1 cellular context compared by ENCODE assay signal in the genomic region with DNA sequence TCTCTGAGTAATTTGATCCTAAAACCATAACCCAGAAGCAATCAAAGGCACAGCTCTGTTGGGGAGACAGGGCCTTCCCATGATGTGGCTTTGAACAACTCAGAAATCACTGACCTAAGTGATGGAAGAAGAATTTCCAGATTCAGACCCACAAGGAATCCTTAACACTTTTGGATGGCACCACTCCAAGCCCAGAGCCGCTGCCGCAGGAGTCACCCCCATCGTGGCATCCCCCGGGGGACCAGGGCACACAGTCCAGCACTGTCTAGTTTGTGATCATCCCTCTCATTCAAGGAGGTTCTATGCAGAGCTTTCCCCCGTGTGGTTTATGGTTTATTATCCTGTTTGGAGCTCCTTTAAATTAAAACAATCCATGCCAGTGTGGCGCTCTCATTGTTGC.
TF ChIP-seq lines count a peak whose summit lies in the region.

No MANE protein-coding gene starts in this region.

TF ChIP-seq in GM23338, 12 proteins besides CTCF, POLR2A, EP300 and RAD21 (continued from another document):
- TF ChIP-seq, protein P1, sequence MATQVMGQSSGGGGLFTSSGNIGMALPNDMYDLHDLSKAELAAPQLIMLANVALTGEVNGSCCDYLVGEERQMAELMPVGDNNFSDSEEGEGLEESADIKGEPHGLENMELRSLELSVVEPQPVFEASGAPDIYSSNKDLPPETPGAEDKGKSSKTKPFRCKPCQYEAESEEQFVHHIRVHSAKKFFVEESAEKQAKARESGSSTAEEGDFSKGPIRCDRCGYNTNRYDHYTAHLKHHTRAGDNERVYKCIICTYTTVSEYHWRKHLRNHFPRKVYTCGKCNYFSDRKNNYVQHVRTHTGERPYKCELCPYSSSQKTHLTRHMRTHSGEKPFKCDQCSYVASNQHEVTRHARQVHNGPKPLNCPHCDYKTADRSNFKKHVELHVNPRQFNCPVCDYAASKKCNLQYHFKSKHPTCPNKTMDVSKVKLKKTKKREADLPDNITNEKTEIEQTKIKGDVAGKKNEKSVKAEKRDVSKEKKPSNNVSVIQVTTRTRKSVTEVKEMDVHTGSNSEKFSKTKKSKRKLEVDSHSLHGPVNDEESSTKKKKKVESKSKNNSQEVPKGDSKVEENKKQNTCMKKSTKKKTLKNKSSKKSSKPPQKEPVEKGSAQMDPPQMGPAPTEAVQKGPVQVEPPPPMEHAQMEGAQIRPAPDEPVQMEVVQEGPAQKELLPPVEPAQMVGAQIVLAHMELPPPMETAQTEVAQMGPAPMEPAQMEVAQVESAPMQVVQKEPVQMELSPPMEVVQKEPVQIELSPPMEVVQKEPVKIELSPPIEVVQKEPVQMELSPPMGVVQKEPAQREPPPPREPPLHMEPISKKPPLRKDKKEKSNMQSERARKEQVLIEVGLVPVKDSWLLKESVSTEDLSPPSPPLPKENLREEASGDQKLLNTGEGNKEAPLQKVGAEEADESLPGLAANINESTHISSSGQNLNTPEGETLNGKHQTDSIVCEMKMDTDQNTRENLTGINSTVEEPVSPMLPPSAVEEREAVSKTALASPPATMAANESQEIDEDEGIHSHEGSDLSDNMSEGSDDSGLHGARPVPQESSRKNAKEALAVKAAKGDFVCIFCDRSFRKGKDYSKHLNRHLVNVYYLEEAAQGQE (IDR thresholded peaks at IDR 0.05; ENCODE audit: unreplicated experiment), result no peak
- TF ChIP-seq EZH2 (IDR thresholded peaks at IDR 0.05; ENCODE audit: low read depth, unreplicated experiment) (no peak), EZH2phosphoT487 (IDR thresholded peaks at IDR 0.05; ENCODE audit: unreplicated experiment) (no peak), POLR2AphosphoS5 (IDR thresholded peaks at IDR 0.05; ENCODE audit: low read depth) (no peak)
